Comparison of ENCODE assay signal across 1 cellular context in genomic region chr16:84223456-84223855, GRCh38.
TF ChIP-seq lines count a peak whose summit lies in the region.

No MANE protein-coding gene starts in this region.

TF ChIP-seq in IMR-90, 13 proteins besides CTCF, POLR2A, EP300 and RAD21 (continued from another document):
- TF ChIP-seq ELK1 (IDR thresholded peaks at IDR 0.05; ENCODE audit: borderline replicate concordance, low read depth, low read length) (no peak), FOS (IDR thresholded peaks at IDR 0.05; ENCODE audit: low read depth, low read length) (no peak), NFE2L2 (IDR thresholded peaks at IDR 0.05; ENCODE audit: low read depth, low read length) (no peak), MXI1 (IDR thresholded peaks at IDR 0.05; ENCODE audit: borderline replicate concordance, low read depth, low read length) (no peak)
